Comparison of ENCODE assay signal across 9 cellular contexts in the genomic region with DNA sequence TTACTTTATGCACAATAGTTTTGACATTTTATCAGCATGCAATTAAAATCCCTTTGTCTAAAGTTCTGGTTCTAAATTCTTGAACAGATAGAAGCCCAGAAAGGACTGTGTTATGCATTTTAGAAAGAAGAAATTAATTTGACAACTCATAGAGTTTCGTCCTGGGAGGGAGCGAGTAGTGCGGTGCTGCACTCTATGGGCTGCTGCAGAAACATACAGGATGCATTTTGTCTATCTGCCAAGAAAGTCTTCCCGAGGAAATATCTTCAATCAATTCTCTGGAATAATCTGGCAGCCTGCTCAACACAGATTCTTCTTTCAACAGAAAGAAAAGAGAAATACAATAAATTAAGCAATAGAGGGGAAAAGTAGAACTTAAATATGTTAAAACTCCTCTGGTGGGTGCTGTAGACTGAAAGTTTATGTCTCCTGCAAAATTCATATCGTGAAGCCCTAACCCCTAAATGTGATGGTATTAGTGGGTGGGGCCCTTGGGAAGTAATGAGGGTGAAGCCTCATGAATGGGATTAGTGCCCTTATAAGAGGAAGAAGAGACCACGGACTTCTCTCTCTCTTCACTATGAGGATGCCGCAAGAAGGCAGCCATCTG. TPM values are rescaled to one million over a fixed set of nuclear protein-coding genes. Genes with fewer than 3 reads are reported as not detected.
A peak's percentile ranks its signal among the peaks of the same experiment; 100 is the strongest.
DNase-seq lines count a peak whose midpoint lies in the region; ATAC-seq and TF ChIP-seq lines count a peak whose summit lies in the region.
"Had no signal": no experiment of that assay in that cellular context is flagged by ENCODE, and none has a peak within 500 bp of the region (broad histone marks: within the 10 kb centered on the region; RNA-seq: fewer than 3 reads in every experiment).

No MANE protein-coding gene starts in this region.

- no peak overlapping the region for H3K27ac ChIP-seq in gastroesophageal sphincter
- H3K27ac ChIP-seq: BLaER1 treated with 17β-estradiol and CSF1 and Interleukin-3, amounts not matched to agents 10 nM and 100 nM had no signal

- ATAC-seq in gastroesophageal sphincter (no peak), sciatic nerve (peak; percentile 87), HG03354 (IDR thresholded peaks at IDR 0.05; ENCODE audit: poor library complexity, severe bottlenecking, unreplicated experiment) (no peak), GM21381 (IDR thresholded peaks at IDR 0.05; ENCODE audit: unreplicated experiment) (no peak)

- peak in 3 of 4 experiments; percentile 19 to 59 (median 28) for TF ChIP-seq CTCF in gastroesophageal sphincter (IDR thresholded peaks at IDR 0.05)

- peaks cover 0 to 8% (median 0%) of the 10 kb centered on the region in 3 donors for H3K4me1 ChIP-seq in gastroesophageal sphincter

- H3K4me3 ChIP-seq in gastroesophageal sphincter, result no peak overlapping the region
- H3K4me3 ChIP-seq: BLaER1 treated with 17β-estradiol and CSF1 and Interleukin-3, amounts not matched to agents 10 nM and 100 nM had no signal

- WGBS in gastroesophageal sphincter (ENCODE audit: low coverage in 1 of 2), 2 donors, result 35 to 40% methylated on average over 7 of the region's 7 CpGs

- DNase-seq in NCI-H2196 (lab: John Stamatoyannopoulos, UW; ENCODE audit: unreplicated experiment) (peak; percentile 27), NCI-H2196 treated with DMSO at 0.1 percent for 48 hours (lab: John Stamatoyannopoulos, UW; ENCODE audit: unreplicated experiment) (no peak), RPMI8226 (peak; percentile 20), sciatic nerve (ENCODE audit: low spot score) (no peak), DMS153 treated with DMSO at 0.1 percent for 48 hours (lab: John Stamatoyannopoulos, UW; ENCODE audit: unreplicated experiment) (no peak)

- H3K36me3 ChIP-seq in gastroesophageal sphincter, result no peaks in the 10 kb centered on the region
- H3K36me3 ChIP-seq: BLaER1 treated with 17β-estradiol and CSF1 and Interleukin-3, amounts not matched to agents 10 nM and 100 nM had no signal

- no peaks in the 10 kb centered on the region for H3K9me3 ChIP-seq in gastroesophageal sphincter
- H3K9me3 ChIP-seq: BLaER1 treated with 17β-estradiol and CSF1 and Interleukin-3, amounts not matched to agents 10 nM and 100 nM had no signal

- peaks cover 10% of the 10 kb centered on the region for H3K27me3 ChIP-seq in gastroesophageal sphincter
- H3K27me3 ChIP-seq: BLaER1 treated with 17β-estradiol and CSF1 and Interleukin-3, amounts not matched to agents 10 nM and 100 nM had no signal

- no peak for TF ChIP-seq EP300 in gastroesophageal sphincter (IDR thresholded peaks at IDR 0.05)

- intact Hi-C loops in sciatic nerve (cut with DNase I), result no loop called here

- no peak for TF ChIP-seq POLR2A in gastroesophageal sphincter (IDR thresholded peaks at IDR 0.05)

RNA-seq across cellular contexts. Expression of a gene that starts 39.0 kb away (rescaled TPM):
- total RNA-seq in gastroesophageal sphincter (10 to 100 TPM; 36.8 to 78.3 (median 56.5) TPM), sciatic nerve (92.8 TPM)

Comparison
In these comparisons a context has a peak if more than half of its experiments do, and no peak if none do; other contexts are left out.
1. DNase-seq: peak in NCI-H2196 (single experiment) and RPMI8226 (single experiment); none in NCI-H2196 treated with DMSO at 0.1 percent for 48 hours (single experiment), sciatic nerve (single experiment) and DMS153 treated with DMSO at 0.1 percent for 48 hours (single experiment).